In genomic region chr12:23756416-23756815, GRCh38 we compare ENCODE assay signal across 34 cellular contexts.
DNase-seq lines count a peak whose midpoint lies in the region; ATAC-seq and TF ChIP-seq lines count a peak whose summit lies in the region.
"Had no signal": no experiment of that assay in that cellular context is flagged by ENCODE, and none has a peak within 500 bp of the region (broad histone marks: within the 10 kb centered on the region; RNA-seq: fewer than 3 reads in every experiment).

No MANE protein-coding gene starts in this region.

- H3K4me3 ChIP-seq in Caco-2 (ENCODE audit: low read depth, low read length): no peak overlapping the region
- H3K4me3 ChIP-seq in HUES48 (ENCODE audit: low read depth, low read length): no peak overlapping the region
- no peak overlapping the region for H3K4me3 ChIP-seq in hepatocyte
- H3K4me3 ChIP-seq: esophagus muscularis mucosa, sigmoid colon, thyroid gland, vagina had no signal

- no peaks in the 10 kb centered on the region for H3K36me3 ChIP-seq in Caco-2 (ENCODE audit: control insufficient read depth, insufficient read depth, low read length)
- H3K36me3 ChIP-seq in HUES48 (ENCODE audit: control insufficient read depth, insufficient read depth, low read length): no peaks in the 10 kb centered on the region
- H3K36me3 ChIP-seq in hepatocyte (replicated peaks; ENCODE audit: insufficient read depth, low read depth): no peaks in the 10 kb centered on the region
- H3K36me3 ChIP-seq: esophagus muscularis mucosa, sigmoid colon, thyroid gland, vagina had no signal

- peaks cover 11% of the 10 kb centered on the region for H3K9me3 Mint-ChIP-seq in Caco-2 (ENCODE audit: unreplicated experiment)
- H3K9me3 Mint-ChIP-seq: CD8-positive, alpha-beta T cell had no signal

- peak overlapping the region; percentile 20 for H3K4me2 ChIP-seq in hepatocyte

- no peaks in the 10 kb centered on the region for H3K79me2 ChIP-seq in hepatocyte

- H3K27ac ChIP-seq in HUES48 (ENCODE audit: low read depth, low read length) (peak overlapping the region; percentile 85), hepatocyte (no peak overlapping the region)
- H3K27ac ChIP-seq: esophagus muscularis mucosa, sigmoid colon, thyroid gland, vagina had no signal

- BruUV-seq in Caco-2 (replicated peaks; lab: Mats Ljungman, UMichigan): no TSS peak

- no peaks in the 10 kb centered on the region for H3K27me3 ChIP-seq in Caco-2 (replicated peaks; ENCODE audit: control insufficient read depth, insufficient read depth, low read length)
- no peaks in the 10 kb centered on the region for H3K27me3 ChIP-seq in HUES48 (ENCODE audit: control insufficient read depth, insufficient read depth, low read length)
- no peaks in the 10 kb centered on the region for H3K27me3 ChIP-seq in hepatocyte
- H3K27me3 ChIP-seq: esophagus muscularis mucosa, sigmoid colon, thyroid gland, vagina had no signal

- no peak overlapping the region for H3K9ac ChIP-seq in HUES48 (ENCODE audit: low read depth, low read length)

- peaks cover 44% of the 10 kb centered on the region for H3K4me1 Mint-ChIP-seq in Caco-2 (ENCODE audit: low read depth, unreplicated experiment)
- H3K4me1 Mint-ChIP-seq: activated CD4-positive, alpha-beta memory T cell treated with anti-CD3 and anti-CD28 coated beads, Interleukin-2, amount 10 ng/mL, durations not matched to agents 7 days and 5 days; B cell; central memory CD8-positive, alpha-beta T cell; naive thymus-derived CD8-positive, alpha-beta T cell; T-helper 17 cell had no signal

- H3K9me2 ChIP-seq in hepatocyte (replicated peaks; ENCODE audit: insufficient read depth): no peaks in the 10 kb centered on the region

- H3K36me3 Mint-ChIP-seq in Caco-2 (ENCODE audit: insufficient read depth, unreplicated experiment): no peaks in the 10 kb centered on the region
- H3K36me3 Mint-ChIP-seq: CD8-positive, alpha-beta T cell; naive thymus-derived CD8-positive, alpha-beta T cell had no signal

- POLR2A ChIA-PET in Caco-2 (lab: Charles Lee): no interaction called here

- no peak for TF ChIP-seq CTCF in Caco-2 (IDR thresholded peaks at IDR 0.05; ENCODE audit: insufficient read depth in 1 of 2, low read depth in 1 of 2, low read length in 1 of 2, severe bottlenecking in 1 of 2, unreplicated experiment in 1 of 2)
- TF ChIP-seq CTCF in hepatocyte (IDR thresholded peaks at IDR 0.05; ENCODE audit: poor library complexity): no peak

- no peak overlapping the region for H3K4me3 Mint-ChIP-seq in Caco-2 (ENCODE audit: unreplicated experiment)
- H3K4me3 Mint-ChIP-seq: activated CD4-positive, alpha-beta memory T cell treated with anti-CD3 and anti-CD28 coated beads, Interleukin-2, amount 10 ng/mL, durations not matched to agents 7 days and 5 days; B cell; CD8-positive, alpha-beta T cell; central memory CD8-positive, alpha-beta T cell; dendritic cell treated with granulocyte-macrophage colony-stimulating factor and Interleukin-4, amounts not matched to agents 40 ng/mL and 50 ng/mL, for 4 days; naive thymus-derived CD8-positive, alpha-beta T cell; T-helper 17 cell had no signal

- H3K4me1 ChIP-seq in Caco-2 (peaks cover 27% of the 10 kb centered on the region), HUES48 (ENCODE audit: control insufficient read depth, insufficient read depth, low read length) (peaks cover 74% of the 10 kb centered on the region), hepatocyte (ENCODE audit: insufficient read depth) (peaks cover 11% of the 10 kb centered on the region)
- H3K4me1 ChIP-seq: vagina had no signal

- H2AFZ ChIP-seq in hepatocyte: no peak overlapping the region

- DNase-seq in Caco-2 (no peak), NCI-H69 (lab: John Stamatoyannopoulos, UW) (peak; percentile 84), hepatocyte (ENCODE audit: low spot score) (no peak), SIG-M5 (lab: John Stamatoyannopoulos, UW) (no peak), A172 (ENCODE audit: low spot score) (no peak)
- no peak for DNase-seq in stimulated activated naive CD4-positive, alpha-beta T cell (lab: John Stamatoyannopoulos, UW)
- DNase-seq: ACHN; activated CD4-positive, alpha-beta memory T cell treated with anti-CD3 and anti-CD28 coated beads, Interleukin-2, amount 10 ng/mL, durations not matched to agents 7 days and 5 days; activated CD4-positive, alpha-beta T cell treated with anti-CD3 and anti-CD28 coated beads for 1 hour; activated CD8-positive, alpha-beta memory T cell treated with anti-CD3 and anti-CD28 coated beads, Interleukin-2, amount 50 U/mL, for 4 hours; activated naive CD4-positive, alpha-beta T cell treated with Interleukin-2 at 50 U/mL for 16 hours; CD8-positive, alpha-beta T cell; foreskin fibroblast; HCEC 1CT; head of caudate nucleus; IMR-90; kidney; midbrain; naive thymus-derived CD8-positive, alpha-beta T cell; NCI-H2029 treated with DMSO at 0.1 percent for 48 hours; NCI-H510A treated with DMSO at 0.1 percent for 48 hours; sigmoid colon; stimulated activated CD4-positive, alpha-beta T cell treated with anti-CD3 and anti-CD28 coated beads, Interleukin-12 subunit alpha, Interleukin-12 subunit beta, amount 100 ng/mL, for 4 hours; stimulated activated CD4-positive, alpha-beta T cell treated with anti-CD3 and anti-CD28 coated beads, Interleukin-2, amount 100 ng/mL, for 48 hours; T-helper 17 cell; thyroid gland had no signal

- H4K20me1 ChIP-seq in hepatocyte (ENCODE audit: insufficient read depth, poor library complexity, severe bottlenecking): no peaks in the 10 kb centered on the region

- CTCF ChIA-PET in Caco-2 (lab: Charles Lee): no interaction called here

- peak overlapping the region; percentile 92 for H3K27ac Mint-ChIP-seq in Caco-2 (ENCODE audit: unreplicated experiment)
- H3K27ac Mint-ChIP-seq: activated CD4-positive, alpha-beta memory T cell treated with anti-CD3 and anti-CD28 coated beads, Interleukin-2, amount 10 ng/mL, durations not matched to agents 7 days and 5 days; B cell; CD8-positive, alpha-beta T cell; dendritic cell treated with granulocyte-macrophage colony-stimulating factor and Interleukin-4, amounts not matched to agents 40 ng/mL and 50 ng/mL, for 4 days; naive thymus-derived CD8-positive, alpha-beta T cell; T-helper 17 cell had no signal

- H3K9me3 ChIP-seq in Caco-2: no peaks in the 10 kb centered on the region
- H3K9me3 ChIP-seq in HUES48 (ENCODE audit: control insufficient read depth, insufficient read depth, low read length): no peaks in the 10 kb centered on the region
- H3K9me3 ChIP-seq in hepatocyte (ENCODE audit: low read depth): no peaks in the 10 kb centered on the region
- H3K9me3 ChIP-seq: esophagus muscularis mucosa, sigmoid colon, thyroid gland, vagina had no signal

- ATAC-seq in GM21737 (IDR thresholded peaks at IDR 0.05; ENCODE audit: unreplicated experiment): no peak
- ATAC-seq: CD8-positive, alpha-beta T cell; naive thymus-derived CD8-positive, alpha-beta T cell; Right ventricle myocardium inferior; T-helper 17 cell had no signal

- 81% methylated on average over 2 of the region's 2 CpGs for WGBS in hepatocyte (ENCODE audit: low lambda C conversion rate, missing lambda C conversion rate)

- no peaks in the 10 kb centered on the region for H3K27me3 Mint-ChIP-seq in Caco-2 (ENCODE audit: insufficient read depth, unreplicated experiment)
- H3K27me3 Mint-ChIP-seq: activated CD4-positive, alpha-beta memory T cell treated with anti-CD3 and anti-CD28 coated beads, Interleukin-2, amount 10 ng/mL, durations not matched to agents 7 days and 5 days; B cell; central memory CD8-positive, alpha-beta T cell; dendritic cell treated with granulocyte-macrophage colony-stimulating factor and Interleukin-4, amounts not matched to agents 40 ng/mL and 50 ng/mL, for 4 days; naive thymus-derived CD8-positive, alpha-beta T cell; T-helper 17 cell had no signal

- intact Hi-C loops in Caco-2 (cut with micrococcal nuclease; ENCODE audit: unreplicated experiment): loop anchor here (2.0 to 5.0 kb wide), 2 partner anchors 34 to 190 kb away; no protein-coding TSS in a partner anchor
